Comparison of ENCODE assay signal across 4 cellular contexts in the genomic region with DNA sequence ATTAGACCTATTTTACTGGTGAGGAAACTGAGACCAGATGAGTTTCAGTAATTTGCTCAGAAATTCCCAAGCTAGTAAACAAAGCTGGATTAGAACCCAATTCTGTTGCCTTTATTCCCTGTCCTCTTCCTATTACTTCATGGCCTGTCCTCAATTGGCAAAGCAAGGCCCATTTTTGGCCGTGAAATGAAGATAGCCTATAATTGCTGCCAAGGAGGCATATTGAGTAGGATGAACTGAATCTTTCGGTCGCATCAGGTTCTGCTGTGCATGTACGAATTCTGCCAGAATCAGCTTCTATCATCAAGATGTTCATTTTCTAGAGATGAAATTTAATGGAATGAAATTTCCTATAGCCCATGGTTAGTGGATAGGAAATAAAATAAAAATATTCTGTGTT.
"Had no signal": no experiment of that assay in that cellular context is flagged by ENCODE, and none has a peak within 500 bp of the region (broad histone marks: within the 10 kb centered on the region; RNA-seq: fewer than 3 reads in every experiment).

No MANE protein-coding gene starts in this region.

- ATAC-seq: GM23338, HepG2 had no signal

- DNase-seq: H9, HCEC 1CT had no signal
